1 cellular context compared by ENCODE assay signal in the genomic region with DNA sequence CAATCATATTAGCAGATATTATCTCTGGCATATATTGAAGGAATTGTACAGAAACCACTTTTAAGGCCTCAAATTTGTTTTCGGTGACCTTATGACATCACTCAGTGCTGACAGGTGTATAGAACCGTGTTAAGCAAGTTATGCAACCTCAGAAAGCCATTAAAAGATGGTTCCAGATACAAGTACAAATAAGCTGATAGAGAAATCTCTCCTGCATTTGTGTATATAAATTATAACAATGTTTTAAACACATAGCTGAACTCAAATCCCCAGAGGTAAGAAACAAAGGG.
TF ChIP-seq lines count a peak whose summit lies in the region.

No MANE protein-coding gene starts in this region.

TF ChIP-seq in GM12878, 131 proteins besides CTCF, POLR2A, EP300 and RAD21 (continued from another document):
- TF ChIP-seq, protein P1, sequence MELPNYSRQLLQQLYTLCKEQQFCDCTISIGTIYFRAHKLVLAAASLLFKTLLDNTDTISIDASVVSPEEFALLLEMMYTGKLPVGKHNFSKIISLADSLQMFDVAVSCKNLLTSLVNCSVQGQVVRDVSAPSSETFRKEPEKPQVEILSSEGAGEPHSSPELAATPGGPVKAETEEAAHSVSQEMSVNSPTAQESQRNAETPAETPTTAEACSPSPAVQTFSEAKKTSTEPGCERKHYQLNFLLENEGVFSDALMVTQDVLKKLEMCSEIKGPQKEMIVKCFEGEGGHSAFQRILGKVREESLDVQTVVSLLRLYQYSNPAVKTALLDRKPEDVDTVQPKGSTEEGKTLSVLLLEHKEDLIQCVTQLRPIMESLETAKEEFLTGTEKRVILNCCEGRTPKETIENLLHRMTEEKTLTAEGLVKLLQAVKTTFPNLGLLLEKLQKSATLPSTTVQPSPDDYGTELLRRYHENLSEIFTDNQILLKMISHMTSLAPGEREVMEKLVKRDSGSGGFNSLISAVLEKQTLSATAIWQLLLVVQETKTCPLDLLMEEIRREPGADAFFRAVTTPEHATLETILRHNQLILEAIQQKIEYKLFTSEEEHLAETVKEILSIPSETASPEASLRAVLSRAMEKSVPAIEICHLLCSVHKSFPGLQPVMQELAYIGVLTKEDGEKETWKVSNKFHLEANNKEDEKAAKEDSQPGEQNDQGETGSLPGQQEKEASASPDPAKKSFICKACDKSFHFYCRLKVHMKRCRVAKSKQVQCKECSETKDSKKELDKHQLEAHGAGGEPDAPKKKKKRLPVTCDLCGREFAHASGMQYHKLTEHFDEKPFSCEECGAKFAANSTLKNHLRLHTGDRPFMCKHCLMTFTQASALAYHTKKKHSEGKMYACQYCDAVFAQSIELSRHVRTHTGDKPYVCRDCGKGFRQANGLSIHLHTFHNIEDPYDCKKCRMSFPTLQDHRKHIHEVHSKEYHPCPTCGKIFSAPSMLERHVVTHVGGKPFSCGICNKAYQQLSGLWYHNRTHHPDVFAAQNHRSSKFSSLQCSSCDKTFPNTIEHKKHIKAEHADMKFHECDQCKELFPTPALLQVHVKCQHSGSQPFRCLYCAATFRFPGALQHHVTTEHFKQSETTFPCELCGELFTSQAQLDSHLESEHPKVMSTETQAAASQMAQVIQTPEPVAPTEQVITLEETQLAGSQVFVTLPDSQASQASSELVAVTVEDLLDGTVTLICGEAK (IDR thresholded peaks at IDR 0.05; ENCODE audit: borderline replicate concordance), result no peak
- TF ChIP-seq SREBF1 (IDR thresholded peaks at IDR 0.05; ENCODE audit: low read length) (no peak), WRNIP1 (IDR thresholded peaks at IDR 0.05; ENCODE audit: borderline replicate concordance, low read depth, low read length) (no peak), SIN3A (IDR thresholded peaks at IDR 0.05; ENCODE audit: low read depth, low read length) (no peak), CHD4 (IDR thresholded peaks at IDR 0.05) (no peak), RB1 (IDR thresholded peaks at IDR 0.05; ENCODE audit: borderline replicate concordance) (no peak), MEF2A (IDR thresholded peaks at IDR 0.05; ENCODE audit: insufficient read depth, low read depth, low read length) (no peak), DPF2 (IDR thresholded peaks at IDR 0.05) (no peak)
- TF ChIP-seq, protein P2, sequence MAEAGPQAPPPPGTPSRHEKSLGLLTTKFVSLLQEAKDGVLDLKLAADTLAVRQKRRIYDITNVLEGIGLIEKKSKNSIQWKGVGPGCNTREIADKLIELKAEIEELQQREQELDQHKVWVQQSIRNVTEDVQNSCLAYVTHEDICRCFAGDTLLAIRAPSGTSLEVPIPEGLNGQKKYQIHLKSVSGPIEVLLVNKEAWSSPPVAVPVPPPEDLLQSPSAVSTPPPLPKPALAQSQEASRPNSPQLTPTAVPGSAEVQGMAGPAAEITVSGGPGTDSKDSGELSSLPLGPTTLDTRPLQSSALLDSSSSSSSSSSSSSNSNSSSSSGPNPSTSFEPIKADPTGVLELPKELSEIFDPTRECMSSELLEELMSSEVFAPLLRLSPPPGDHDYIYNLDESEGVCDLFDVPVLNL (IDR thresholded peaks at IDR 0.05; ENCODE audit: low read depth, low read length), result no peak
- TF ChIP-seq, protein P3, sequence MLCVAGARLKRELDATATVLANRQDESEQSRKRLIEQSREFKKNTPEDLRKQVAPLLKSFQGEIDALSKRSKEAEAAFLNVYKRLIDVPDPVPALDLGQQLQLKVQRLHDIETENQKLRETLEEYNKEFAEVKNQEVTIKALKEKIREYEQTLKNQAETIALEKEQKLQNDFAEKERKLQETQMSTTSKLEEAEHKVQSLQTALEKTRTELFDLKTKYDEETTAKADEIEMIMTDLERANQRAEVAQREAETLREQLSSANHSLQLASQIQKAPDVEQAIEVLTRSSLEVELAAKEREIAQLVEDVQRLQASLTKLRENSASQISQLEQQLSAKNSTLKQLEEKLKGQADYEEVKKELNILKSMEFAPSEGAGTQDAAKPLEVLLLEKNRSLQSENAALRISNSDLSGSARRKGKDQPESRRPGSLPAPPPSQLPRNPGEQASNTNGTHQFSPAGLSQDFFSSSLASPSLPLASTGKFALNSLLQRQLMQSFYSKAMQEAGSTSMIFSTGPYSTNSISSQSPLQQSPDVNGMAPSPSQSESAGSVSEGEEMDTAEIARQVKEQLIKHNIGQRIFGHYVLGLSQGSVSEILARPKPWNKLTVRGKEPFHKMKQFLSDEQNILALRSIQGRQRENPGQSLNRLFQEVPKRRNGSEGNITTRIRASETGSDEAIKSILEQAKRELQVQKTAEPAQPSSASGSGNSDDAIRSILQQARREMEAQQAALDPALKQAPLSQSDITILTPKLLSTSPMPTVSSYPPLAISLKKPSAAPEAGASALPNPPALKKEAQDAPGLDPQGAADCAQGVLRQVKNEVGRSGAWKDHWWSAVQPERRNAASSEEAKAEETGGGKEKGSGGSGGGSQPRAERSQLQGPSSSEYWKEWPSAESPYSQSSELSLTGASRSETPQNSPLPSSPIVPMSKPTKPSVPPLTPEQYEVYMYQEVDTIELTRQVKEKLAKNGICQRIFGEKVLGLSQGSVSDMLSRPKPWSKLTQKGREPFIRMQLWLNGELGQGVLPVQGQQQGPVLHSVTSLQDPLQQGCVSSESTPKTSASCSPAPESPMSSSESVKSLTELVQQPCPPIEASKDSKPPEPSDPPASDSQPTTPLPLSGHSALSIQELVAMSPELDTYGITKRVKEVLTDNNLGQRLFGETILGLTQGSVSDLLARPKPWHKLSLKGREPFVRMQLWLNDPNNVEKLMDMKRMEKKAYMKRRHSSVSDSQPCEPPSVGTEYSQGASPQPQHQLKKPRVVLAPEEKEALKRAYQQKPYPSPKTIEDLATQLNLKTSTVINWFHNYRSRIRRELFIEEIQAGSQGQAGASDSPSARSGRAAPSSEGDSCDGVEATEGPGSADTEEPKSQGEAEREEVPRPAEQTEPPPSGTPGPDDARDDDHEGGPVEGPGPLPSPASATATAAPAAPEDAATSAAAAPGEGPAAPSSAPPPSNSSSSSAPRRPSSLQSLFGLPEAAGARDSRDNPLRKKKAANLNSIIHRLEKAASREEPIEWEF (IDR thresholded peaks at IDR 0.05; ENCODE audit: insufficient replicate concordance, low read depth, low read length), result no peak
